1 cellular context compared by ENCODE assay signal in the genomic region with DNA sequence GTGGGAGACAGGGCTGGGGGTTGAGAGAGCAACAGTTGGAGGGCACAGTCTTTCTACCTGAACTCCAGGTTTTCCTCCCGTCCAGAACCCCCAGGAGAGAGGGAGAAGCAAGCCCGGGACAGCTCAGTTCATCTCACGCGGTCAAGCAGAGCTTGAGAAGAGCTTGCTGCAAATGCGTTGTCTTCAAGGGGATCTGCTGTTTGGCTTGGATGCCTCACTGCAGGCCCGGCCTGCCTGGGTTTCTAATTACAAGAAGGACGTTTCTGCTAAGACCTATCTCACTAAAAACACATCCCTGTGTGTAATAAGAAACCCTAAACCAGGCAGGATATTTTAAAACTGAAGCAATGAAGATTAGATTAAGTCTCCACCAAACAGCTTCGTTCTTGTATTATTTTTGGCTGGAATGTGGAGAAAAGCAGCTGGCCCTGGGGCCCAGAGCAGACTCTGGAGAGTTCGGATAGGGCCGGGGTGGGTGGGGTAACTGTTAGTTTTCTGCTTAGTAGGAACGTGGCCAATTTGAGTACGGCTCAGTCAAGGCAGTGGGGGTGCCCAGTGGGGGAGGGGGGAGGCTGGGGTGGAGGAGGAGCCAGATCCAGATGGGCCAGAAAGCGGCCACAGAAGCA.
TF ChIP-seq lines count a peak whose summit lies in the region.

No MANE protein-coding gene starts in this region.

TF ChIP-seq in HEK293, 187 proteins besides CTCF, POLR2A, EP300 and RAD21 (continued from another document and continues in another):
- TF ChIP-seq, protein P1, sequence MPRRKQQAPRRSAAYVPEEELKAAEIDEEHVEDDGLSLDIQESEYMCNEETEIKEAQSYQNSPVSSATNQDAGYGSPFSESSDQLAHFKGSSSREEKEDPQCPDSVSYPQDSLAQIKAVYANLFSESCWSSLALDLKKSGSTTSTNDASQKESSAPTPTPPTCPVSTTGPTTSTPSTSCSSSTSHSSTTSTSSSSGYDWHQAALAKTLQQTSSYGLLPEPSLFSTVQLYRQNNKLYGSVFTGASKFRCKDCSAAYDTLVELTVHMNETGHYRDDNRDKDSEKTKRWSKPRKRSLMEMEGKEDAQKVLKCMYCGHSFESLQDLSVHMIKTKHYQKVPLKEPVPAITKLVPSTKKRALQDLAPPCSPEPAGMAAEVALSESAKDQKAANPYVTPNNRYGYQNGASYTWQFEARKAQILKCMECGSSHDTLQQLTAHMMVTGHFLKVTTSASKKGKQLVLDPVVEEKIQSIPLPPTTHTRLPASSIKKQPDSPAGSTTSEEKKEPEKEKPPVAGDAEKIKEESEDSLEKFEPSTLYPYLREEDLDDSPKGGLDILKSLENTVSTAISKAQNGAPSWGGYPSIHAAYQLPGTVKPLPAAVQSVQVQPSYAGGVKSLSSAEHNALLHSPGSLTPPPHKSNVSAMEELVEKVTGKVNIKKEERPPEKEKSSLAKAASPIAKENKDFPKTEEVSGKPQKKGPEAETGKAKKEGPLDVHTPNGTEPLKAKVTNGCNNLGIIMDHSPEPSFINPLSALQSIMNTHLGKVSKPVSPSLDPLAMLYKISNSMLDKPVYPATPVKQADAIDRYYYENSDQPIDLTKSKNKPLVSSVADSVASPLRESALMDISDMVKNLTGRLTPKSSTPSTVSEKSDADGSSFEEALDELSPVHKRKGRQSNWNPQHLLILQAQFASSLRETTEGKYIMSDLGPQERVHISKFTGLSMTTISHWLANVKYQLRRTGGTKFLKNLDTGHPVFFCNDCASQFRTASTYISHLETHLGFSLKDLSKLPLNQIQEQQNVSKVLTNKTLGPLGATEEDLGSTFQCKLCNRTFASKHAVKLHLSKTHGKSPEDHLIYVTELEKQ (tag by site-specific recombination; IDR thresholded peaks at IDR 0.05; ENCODE audit: borderline replicate concordance): no peak
- TF ChIP-seq ZNF664 (tag by site-specific recombination; IDR thresholded peaks at IDR 0.05) (peak; percentile 98), ZNF426 (tag by site-specific recombination; IDR thresholded peaks at IDR 0.05) (no peak), ZNF529 (tag by site-specific recombination; IDR thresholded peaks at IDR 0.05; ENCODE audit: insufficient replicate concordance) (no peak), ZNF623 (tag by site-specific recombination; IDR thresholded peaks at IDR 0.05) (no peak), ZBTB20 (tag by site-specific recombination; IDR thresholded peaks at IDR 0.05) (no peak; the same call in 1 of the 2 replicates), OSR2 (tag by site-specific recombination; IDR thresholded peaks at IDR 0.05) (no peak; the same call in 1 of the 2 replicates), ATF2 (tag by site-specific recombination; IDR thresholded peaks at IDR 0.05; ENCODE audit: low read depth) (no peak), TCF7L2 (IDR thresholded peaks at IDR 0.05; ENCODE audit: borderline replicate concordance, low read depth, low read length) (no peak), ZNF169 (tag by site-specific recombination; IDR thresholded peaks at IDR 0.05) (no peak), ZNF302 (tag by site-specific recombination; IDR thresholded peaks at IDR 0.05; ENCODE audit: low read depth) (no peak), ZNF521 (tag by site-specific recombination; IDR thresholded peaks at IDR 0.05) (no peak), ZNF133 (tag by site-specific recombination; IDR thresholded peaks at IDR 0.05) (no peak), ZNF274 (IDR thresholded peaks at IDR 0.05; ENCODE audit: low read length) (no peak), ZNF274 (tag by site-specific recombination; IDR thresholded peaks at IDR 0.05; ENCODE audit: borderline replicate concordance) (no peak), ZBTB8A (tag by site-specific recombination; IDR thresholded peaks at IDR 0.05) (0 out of 2 replicates have a peak, but pooled peaks have one; percentile 38), HOXC10 (CRISPR knock-in tag; IDR thresholded peaks at IDR 0.05) (no peak), ZNF26 (tag by site-specific recombination; IDR thresholded peaks at IDR 0.05) (no peak), ZBTB17 (tag by site-specific recombination; IDR thresholded peaks at IDR 0.05) (no peak), ZBTB1 (tag by site-specific recombination; IDR thresholded peaks at IDR 0.05) (no peak), ZNF596 (tag by site-specific recombination; IDR thresholded peaks at IDR 0.05) (no peak), KLF10 (tag by site-specific recombination; IDR thresholded peaks at IDR 0.05) (0 out of 2 replicates have a peak, but pooled peaks have one; percentile 50), ZNF843 (tag by site-specific recombination; IDR thresholded peaks at IDR 0.05) (peak; percentile 77; the same call in 1 of the 2 replicates), ZNF394 (tag by site-specific recombination; IDR thresholded peaks at IDR 0.05; ENCODE audit: borderline replicate concordance) (no peak), ZNF132 (tag by site-specific recombination; IDR thresholded peaks at IDR 0.05; ENCODE audit: borderline replicate concordance) (no peak), ZNF416 (tag by site-specific recombination; IDR thresholded peaks at IDR 0.05) (no peak), ZNF18 (tag by site-specific recombination; IDR thresholded peaks at IDR 0.05) (no peak), ZNF624 (tag by site-specific recombination; IDR thresholded peaks at IDR 0.05) (no peak), ZNF830 (tag by site-specific recombination; IDR thresholded peaks at IDR 0.05; ENCODE audit: low read depth) (no peak), ZSCAN4 (tag by site-specific recombination; IDR thresholded peaks at IDR 0.05) (no peak), ZSCAN23 (tag by site-specific recombination; IDR thresholded peaks at IDR 0.05) (no peak), ELK4 (IDR thresholded peaks at IDR 0.05; ENCODE audit: borderline replicate concordance, low read depth, low read length) (no peak), SP3 (tag by site-specific recombination; IDR thresholded peaks at IDR 0.05) (no peak), MEIS1 (CRISPR knock-in tag; IDR thresholded peaks at IDR 0.05; ENCODE audit: borderline replicate concordance) (no peak), ZIC2 (tag by site-specific recombination; IDR thresholded peaks at IDR 0.05) (no peak; the same call in 1 of the 2 replicates)
- TF ChIP-seq, protein P2, sequence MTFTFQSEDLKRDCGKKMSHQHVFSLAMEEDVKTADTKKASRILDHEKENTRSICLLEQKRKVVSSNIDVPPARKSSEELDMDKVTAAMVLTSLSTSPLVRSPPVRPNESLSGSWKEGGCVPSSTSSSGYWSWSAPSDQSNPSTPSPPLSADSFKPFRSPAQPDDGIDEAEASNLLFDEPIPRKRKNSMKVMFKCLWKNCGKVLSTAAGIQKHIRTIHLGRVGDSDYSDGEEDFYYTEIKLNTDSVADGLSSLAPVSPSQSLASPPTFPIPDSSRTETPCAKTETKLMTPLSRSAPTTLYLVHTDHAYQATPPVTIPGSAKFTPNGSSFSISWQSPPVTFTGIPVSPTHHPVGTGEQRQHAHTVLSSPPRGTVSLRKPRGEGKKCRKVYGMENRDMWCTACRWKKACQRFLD (tag by site-specific recombination; IDR thresholded peaks at IDR 0.05): no peak
- TF ChIP-seq, protein P3, sequence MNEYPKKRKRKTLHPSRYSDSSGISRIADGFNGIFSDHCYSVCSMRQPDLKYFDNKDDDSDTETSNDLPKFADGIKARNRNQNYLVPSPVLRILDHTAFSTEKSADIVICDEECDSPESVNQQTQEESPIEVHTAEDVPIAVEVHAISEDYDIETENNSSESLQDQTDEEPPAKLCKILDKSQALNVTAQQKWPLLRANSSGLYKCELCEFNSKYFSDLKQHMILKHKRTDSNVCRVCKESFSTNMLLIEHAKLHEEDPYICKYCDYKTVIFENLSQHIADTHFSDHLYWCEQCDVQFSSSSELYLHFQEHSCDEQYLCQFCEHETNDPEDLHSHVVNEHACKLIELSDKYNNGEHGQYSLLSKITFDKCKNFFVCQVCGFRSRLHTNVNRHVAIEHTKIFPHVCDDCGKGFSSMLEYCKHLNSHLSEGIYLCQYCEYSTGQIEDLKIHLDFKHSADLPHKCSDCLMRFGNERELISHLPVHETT (tag by site-specific recombination; IDR thresholded peaks at IDR 0.05): no peak
- TF ChIP-seq, protein P4, sequence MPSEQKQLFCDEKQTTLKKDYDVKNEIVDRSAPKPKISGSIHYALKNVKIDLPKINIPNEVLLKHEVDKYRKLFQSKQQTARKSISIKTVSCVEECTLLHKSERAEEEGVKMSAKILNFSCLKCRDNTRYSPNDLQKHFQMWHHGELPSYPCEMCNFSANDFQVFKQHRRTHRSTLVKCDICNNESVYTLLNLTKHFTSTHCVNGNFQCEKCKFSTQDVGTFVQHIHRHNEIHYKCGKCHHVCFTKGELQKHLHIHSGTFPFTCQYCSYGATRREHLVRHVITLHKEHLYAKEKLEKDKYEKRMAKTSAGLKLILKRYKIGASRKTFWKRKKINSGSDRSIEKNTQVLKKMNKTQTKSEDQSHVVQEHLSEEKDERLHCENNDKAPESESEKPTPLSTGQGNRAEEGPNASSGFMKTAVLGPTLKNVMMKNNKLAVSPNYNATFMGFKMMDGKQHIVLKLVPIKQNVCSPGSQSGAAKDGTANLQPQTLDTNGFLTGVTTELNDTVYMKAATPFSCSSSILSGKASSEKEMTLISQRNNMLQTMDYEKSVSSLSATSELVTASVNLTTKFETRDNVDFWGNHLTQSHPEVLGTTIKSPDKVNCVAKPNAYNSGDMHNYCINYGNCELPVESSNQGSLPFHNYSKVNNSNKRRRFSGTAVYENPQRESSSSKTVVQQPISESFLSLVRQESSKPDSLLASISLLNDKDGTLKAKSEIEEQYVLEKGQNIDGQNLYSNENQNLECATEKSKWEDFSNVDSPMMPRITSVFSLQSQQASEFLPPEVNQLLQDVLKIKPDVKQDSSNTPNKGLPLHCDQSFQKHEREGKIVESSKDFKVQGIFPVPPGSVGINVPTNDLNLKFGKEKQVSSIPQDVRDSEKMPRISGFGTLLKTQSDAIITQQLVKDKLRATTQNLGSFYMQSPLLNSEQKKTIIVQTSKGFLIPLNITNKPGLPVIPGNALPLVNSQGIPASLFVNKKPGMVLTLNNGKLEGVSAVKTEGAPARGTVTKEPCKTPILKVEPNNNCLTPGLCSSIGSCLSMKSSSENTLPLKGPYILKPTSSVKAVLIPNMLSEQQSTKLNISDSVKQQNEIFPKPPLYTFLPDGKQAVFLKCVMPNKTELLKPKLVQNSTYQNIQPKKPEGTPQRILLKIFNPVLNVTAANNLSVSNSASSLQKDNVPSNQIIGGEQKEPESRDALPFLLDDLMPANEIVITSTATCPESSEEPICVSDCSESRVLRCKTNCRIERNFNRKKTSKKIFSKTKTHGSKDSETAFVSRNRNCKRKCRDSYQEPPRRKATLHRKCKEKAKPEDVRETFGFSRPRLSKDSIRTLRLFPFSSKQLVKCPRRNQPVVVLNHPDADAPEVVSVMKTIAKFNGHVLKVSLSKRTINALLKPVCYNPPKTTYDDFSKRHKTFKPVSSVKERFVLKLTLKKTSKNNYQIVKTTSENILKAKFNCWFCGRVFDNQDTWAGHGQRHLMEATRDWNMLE (tag by site-specific recombination; conservative IDR thresholded peaks at IDR 0.05; ENCODE audit: low read depth): no peak
